11 cellular contexts compared by ENCODE assay signal in genomic region chr5:145938699-145939531, GRCh38. TPM values are rescaled to one million over a fixed set of nuclear protein-coding genes. Genes with fewer than 3 reads are reported as not detected.
DNase-seq lines count a peak whose midpoint lies in the region; ATAC-seq, FAIRE-seq and TF ChIP-seq lines count a peak whose summit lies in the region.
"Had no signal": no experiment of that assay in that cellular context is flagged by ENCODE, and none has a peak within 500 bp of the region (broad histone marks: within the 10 kb centered on the region; RNA-seq: fewer than 3 reads in every experiment).

No MANE protein-coding gene starts in this region.

- no peaks in the 10 kb centered on the region for H4K20me1 ChIP-seq in HepG2 (ENCODE audit: insufficient read depth, low read length)

- TF ChIP-seq POLR2A in HepG2 (IDR thresholded peaks at IDR 0.05; ENCODE audit: insufficient read depth in 1 of 2, low read depth in 2 of 2, low read length in 2 of 2) (no peak), right lobe of liver (IDR thresholded peaks at IDR 0.05) (no peak), body of pancreas (IDR thresholded peaks at IDR 0.05) (no peak)

- 70% methylated on average over 11 of the region's 11 CpGs for WGBS in HepG2 (ENCODE audit: low lambda C conversion rate)
- WGBS in right lobe of liver (ENCODE audit: insufficient coverage, low coverage, low lambda C conversion rate, missing lambda C conversion rate) = 43% methylated on average over 10 of the region's 11 CpGs
- 22 to 31% methylated on average over 11 of the region's 11 CpGs for WGBS in body of pancreas, 2 donors

- CTCF ChIA-PET in HepG2 (lab: Yijun Ruan, JAX; ENCODE audit: low intra/inter-chr PET ratio, low total read pairs) = no interaction called here

- peaks cover 85% of the 10 kb centered on the region for H3K4me1 ChIP-seq in HepG2 (ENCODE audit: insufficient read depth, low read length)
- H3K4me1 ChIP-seq in right lobe of liver = peaks cover 0 to 49% (median 11%) of the 10 kb centered on the region in 4 donors
- peaks cover 54% of the 10 kb centered on the region for H3K4me1 ChIP-seq in body of pancreas
- peaks cover 27% of the 10 kb centered on the region for H3K4me1 ChIP-seq in mucosa of descending colon (ENCODE audit: low read depth)

- no peak overlapping the region for H2AFZ ChIP-seq in HepG2 (ENCODE audit: low read length)

- TF ChIP-seq RAD21 in HepG2 (CRISPR knock-in tag; IDR thresholded peaks at IDR 0.05) = no peak

- no peak overlapping the region for H3K9ac ChIP-seq in HepG2 (ENCODE audit: insufficient read depth, low read depth, low read length)

- H3K27me3 ChIP-seq in HepG2 (ENCODE audit: control insufficient read depth in 1 of 2, insufficient read depth in 2 of 2, low read length in 2 of 2) (no peaks in the 10 kb centered on the region), right lobe of liver (no peaks in the 10 kb centered on the region), body of pancreas (no peaks in the 10 kb centered on the region)
- H3K27me3 ChIP-seq: vagina had no signal

- intact Hi-C loops in HepG2 (cut with micrococcal nuclease; ENCODE audit: unreplicated experiment) = loop anchor here (5.0 kb wide), 2 partner anchors 88 to 102 kb away; partner anchors contain the start of gene PRELID2
- intact Hi-C loops in right lobe of liver (cut with DNase I) = no loop called here
- intact Hi-C loops in body of pancreas (cut with DNase I) = no loop called here
- intact Hi-C loops in mucosa of descending colon (cut with DNase I, micrococcal nuclease) = no loop called here

- H3K36me3 ChIP-seq in HepG2 (replicated peaks in 1 of 2; ENCODE audit: control insufficient read depth in 1 of 2, insufficient read depth in 2 of 2, low read length in 2 of 2) = no peaks in the 10 kb centered on the region
- no peaks in the 10 kb centered on the region for H3K36me3 ChIP-seq in right lobe of liver
- no peaks in the 10 kb centered on the region for H3K36me3 ChIP-seq in body of pancreas (replicated peaks in 1 of 2; ENCODE audit: insufficient read depth in 1 of 2, low read depth in 2 of 2)
- no peaks in the 10 kb centered on the region for H3K36me3 ChIP-seq in mucosa of descending colon (ENCODE audit: low read depth)
- H3K36me3 ChIP-seq: vagina had no signal

- H3K79me2 ChIP-seq in HepG2 (ENCODE audit: insufficient read depth, low read length) = peaks cover 2% of the 10 kb centered on the region

- DNase-seq in HepG2 (ENCODE audit: low spot score) (no peak), right lobe of liver (no peak), body of pancreas (no peak), mucosa of descending colon (peak in 1 of 3 donors; percentile 28), Kasumi-1 (lab: John Stamatoyannopoulos, UW) (no peak)
- DNase-seq: NCI-H524 treated with DMSO at 0.1 percent for 48 hours had no signal

- ATAC-seq in HepG2 = no peak
- ATAC-seq in right lobe of liver = no peak
- ATAC-seq in body of pancreas = no peak
- peak; percentile 2 for ATAC-seq in mucosa of descending colon
- no peak for ATAC-seq in HG03378 (IDR thresholded peaks at IDR 0.05; ENCODE audit: unreplicated experiment)
- ATAC-seq in HG02973 (IDR thresholded peaks at IDR 0.05; ENCODE audit: unreplicated experiment) = no peak
- no peak for ATAC-seq in GM18868 (IDR thresholded peaks at IDR 0.05; ENCODE audit: unreplicated experiment)

- H3K4me2 ChIP-seq in HepG2 (ENCODE audit: low read depth, low read length) = peak overlapping the region; percentile 85

- H3K9me3 ChIP-seq in HepG2 (ENCODE audit: low read length) (no peaks in the 10 kb centered on the region), right lobe of liver (no peaks in the 10 kb centered on the region), body of pancreas (no peaks in the 10 kb centered on the region), mucosa of descending colon (no peaks in the 10 kb centered on the region)
- H3K9me3 ChIP-seq: vagina had no signal

- H3K4me3 ChIP-seq in HepG2 (replicated peaks in 1 of 3; ENCODE audit: insufficient read depth in 1 of 3, low read depth in 2 of 3, low read length in 3 of 3) = peak overlapping the region in 2 of 3 experiments; percentile 14 to 67; a peak in 3 of 6 replicates
- H3K4me3 ChIP-seq in right lobe of liver = peak overlapping the region in 1 of 3 donors; percentile 58
- no peak overlapping the region for H3K4me3 ChIP-seq in body of pancreas
- H3K4me3 ChIP-seq in mucosa of descending colon = no peak overlapping the region

- H3K27ac ChIP-seq in HepG2 (ENCODE audit: extremely low read length, insufficient read depth, low read length) (no peak overlapping the region), right lobe of liver (no peak overlapping the region), body of pancreas (peak overlapping the region in 3 of 4 donors; percentile 47 to 79 (median 78))
- H3K27ac ChIP-seq: vagina had no signal

- BruUV-seq in HepG2 (replicated peaks; lab: Mats Ljungman, UMichigan) = no TSS peak

- POLR2A ChIA-PET in HepG2 (lab: Yijun Ruan, JAX) = interaction anchor here (1.2 to 4.0 kb wide), 3 partner anchors 7 to 86 kb away, joined by 3 to 27 read pairs (median 7); no protein-coding TSS in a partner anchor

- no peak for TF ChIP-seq CTCF in HepG2 (CRISPR knock-in tag; IDR thresholded peaks at IDR 0.05)
- no peak for TF ChIP-seq CTCF in right lobe of liver (IDR thresholded peaks at IDR 0.05)
- no peak for TF ChIP-seq CTCF in body of pancreas (IDR thresholded peaks at IDR 0.05)
- TF ChIP-seq CTCF in mucosa of descending colon (IDR thresholded peaks at IDR 0.05) = no peak

- no peak for FAIRE-seq in HepG2 (lab: Jason Lieb, UNC)

- TF ChIP-seq EP300 in HepG2 (IDR thresholded peaks at IDR 0.05; ENCODE audit: low read depth in 2 of 2, low read length in 2 of 2) (no peak), HepG2 (CRISPR knock-in tag; IDR thresholded peaks at IDR 0.05; ENCODE audit: borderline replicate concordance) (no peak)

- in situ Hi-C loops in HepG2 (cut with HindIII; ENCODE audit: extremely low pct_ligation_motif_present, low pct_unique_long_range_greater_than_20kb) = loop anchor here (5.0 kb wide), 1 partner anchor 43 kb away; no protein-coding TSS in a partner anchor

TF ChIP-seq in HepG2, 621 proteins besides CTCF, POLR2A, EP300 and RAD21:
- TF ChIP-seq RORA (CRISPR knock-in tag; IDR thresholded peaks at IDR 0.05) = no peak
- 0 out of 2 replicates have a peak, but pooled peaks have one; percentile 80 for TF ChIP-seq ZNF383 (CRISPR knock-in tag; IDR thresholded peaks at IDR 0.05; ENCODE audit: borderline replicate concordance)
TF ChIP-seq in HepG2: peak in this region for 1.

RNA-seq across cellular contexts. Expression of gene SH3RF2, which starts 2.5 kb away (rescaled TPM):
- total RNA-seq in HepG2 (2016; rRNA removed; fragmentation: Illumina TruSeq; extraction: Trizol) = 3.1 and 3.7 TPM in 2 replicates
- total RNA-seq in HepG2 (2016; cell fraction: cytosol; rRNA removed; fragmentation: Illumina TruSeq; extraction: Trizol; ENCODE audit: low read depth) = 2.1 and 2.2 TPM in 2 replicates
- 2.6 and 3.8 TPM in 2 replicates for total RNA-seq in HepG2 (2016; cell fraction: insoluble cytoplasmic fraction; rRNA removed; fragmentation: Illumina TruSeq; extraction: Trizol)
- total RNA-seq in HepG2 (2016; cell fraction: membrane; rRNA removed; fragmentation: Illumina TruSeq; extraction: Trizol) = 2.4 and 3.8 TPM in 2 replicates
- 7.9 and 8.9 TPM in 2 replicates for total RNA-seq in HepG2 (2016; cell fraction: nucleus; rRNA removed; fragmentation: Illumina TruSeq; extraction: Trizol)
- polyA plus RNA-seq in HepG2 (2011; rRNA removed) = 2.6 and 2.8 TPM in 2 replicates
- polyA plus RNA-seq in HepG2 (2011; cell fraction: cytosol; rRNA removed) = 1.7 and 2.1 TPM in 2 replicates
- 4.9 and 6.9 TPM in 2 replicates for polyA plus RNA-seq in HepG2 (2011; cell fraction: nucleus; rRNA removed)
- polyA plus RNA-seq in HepG2 (2012) = 1.7 and 2.5 TPM in 2 replicates
- polyA plus RNA-seq in HepG2 (2016; cell fraction: cytosol; fragmentation: Illumina TruSeq; extraction: Trizol; ENCODE audit: low read depth) = 0.76 and 1.0 TPM in 2 replicates
- polyA plus RNA-seq in HepG2 (2016; cell fraction: insoluble cytoplasmic fraction; fragmentation: Illumina TruSeq; extraction: Trizol; ENCODE audit: low read depth) = 2.7 and 3.7 TPM in 2 replicates
- 1.4 and 1.7 TPM in 2 replicates for polyA plus RNA-seq in HepG2 (2016; cell fraction: membrane; fragmentation: Illumina TruSeq; extraction: Trizol; ENCODE audit: low read depth)
- 11.0 and 12.4 TPM in 2 replicates for polyA plus RNA-seq in HepG2 (2016; cell fraction: nucleus; fragmentation: Illumina TruSeq; extraction: Trizol; ENCODE audit: insufficient read depth, low read depth)
- 4.5 and 13.0 TPM in 2 replicates for polyA minus RNA-seq in HepG2 (2011; rRNA and poly(A)+ RNA removed; ENCODE audit: low replicate concordance)
- polyA minus RNA-seq in HepG2 (2011; cell fraction: cytosol; rRNA and poly(A)+ RNA removed) = 2.0 and 2.5 TPM in 2 replicates
- 8.4 and 9.1 TPM in 2 replicates for polyA minus RNA-seq in HepG2 (2011; cell fraction: nucleus; rRNA and poly(A)+ RNA removed)
- 10 to 100 TPM in 2 of 6 experiments, 1 to 10 TPM in 4; 2.7 to 20.6 (median 5.8) TPM for total RNA-seq in right lobe of liver
- total RNA-seq in body of pancreas = 10 to 100 TPM; 14.8 to 25.7 TPM
- 10 to 100 TPM; 36.8 to 99.7 (median 61.5) TPM for total RNA-seq in mucosa of descending colon
- total RNA-seq: activated CD8-positive, alpha-beta memory T cell treated with anti-CD3 and anti-CD28 coated beads for 36 hours had no signal

Comparison
In these comparisons a context has a peak if more than half of its experiments do, and no peak if none do; other contexts are left out.
1. H3K27ac ChIP-seq: peak in body of pancreas (3 of 4); none in HepG2 (single experiment) and right lobe of liver (0 of 3).
2. H3K4me3 ChIP-seq: peak in HepG2 (2 of 3); none in body of pancreas (0 of 2) and mucosa of descending colon (single experiment).